16 cellular contexts compared by ENCODE assay signal in the genomic region with DNA sequence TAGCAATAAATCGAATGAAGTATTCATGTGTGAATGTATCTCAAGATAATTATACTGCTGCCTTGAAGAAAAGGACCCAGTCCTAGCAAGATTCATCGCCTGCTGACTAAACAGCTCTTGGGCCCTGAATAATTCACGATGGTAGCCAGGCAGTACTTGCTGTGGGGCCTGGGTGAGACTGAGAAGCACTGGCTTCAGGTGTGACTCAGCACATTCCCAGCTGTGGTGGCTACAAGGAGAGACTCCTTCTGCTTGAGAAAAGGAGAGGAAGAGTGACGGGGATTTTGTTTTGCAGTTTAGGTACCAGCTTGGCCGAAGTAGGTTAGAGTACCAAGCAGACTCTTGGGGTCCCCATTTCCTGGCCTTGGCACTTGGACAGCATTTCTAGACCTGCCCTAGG. TPM values are rescaled to one million over a fixed set of nuclear protein-coding genes. Genes with fewer than 3 reads are reported as not detected.
A peak's percentile ranks its signal among the peaks of the same experiment; 100 is the strongest.
DNase-seq lines count a peak whose midpoint lies in the region; ATAC-seq and TF ChIP-seq lines count a peak whose summit lies in the region.
"Had no signal": no experiment of that assay in that cellular context is flagged by ENCODE, and none has a peak within 500 bp of the region (broad histone marks: within the 10 kb centered on the region; RNA-seq: fewer than 3 reads in every experiment).

No MANE protein-coding gene starts in this region.

- H3K27ac Mint-ChIP-seq in effector memory CD8-positive, alpha-beta T cell, result no peak overlapping the region
- H3K27ac Mint-ChIP-seq: activated B cell treated with CpG ODN at 0.5 μM for 24 hours; activated T-cell treated with anti-CD3 and anti-CD28 coated beads, Interleukin-2, amount 50 U/mL, for 24 hours; naive B cell had no signal

- no peak for TF ChIP-seq CTCF in RWPE2 (IDR thresholded peaks at IDR 0.05; ENCODE audit: poor library complexity, severe bottlenecking)
- TF ChIP-seq CTCF in fibroblast of the aortic adventitia (IDR thresholded peaks at IDR 0.05; ENCODE audit: insufficient read depth, low read length), result no peak

- H3K36me3 ChIP-seq in RWPE2 (ENCODE audit: low read depth), result no peaks in the 10 kb centered on the region
- H3K36me3 ChIP-seq: transverse colon had no signal

- H3K27ac ChIP-seq in RWPE2 (ENCODE audit: poor library complexity, severe bottlenecking), result no peak overlapping the region
- H3K27ac ChIP-seq: 22Rv1, transverse colon had no signal

- no peak overlapping the region for H3K4me3 Mint-ChIP-seq in effector memory CD8-positive, alpha-beta T cell
- H3K4me3 Mint-ChIP-seq: activated B cell treated with CpG ODN at 0.5 μM for 24 hours; activated T-cell treated with anti-CD3 and anti-CD28 coated beads, Interleukin-2, amount 50 U/mL, for 24 hours; naive B cell had no signal

- H3K36me3 Mint-ChIP-seq in effector memory CD8-positive, alpha-beta T cell (ENCODE audit: insufficient read depth), result no peaks in the 10 kb centered on the region
- H3K36me3 Mint-ChIP-seq: naive B cell had no signal

- DNase-seq in DMS 273 (lab: John Stamatoyannopoulos, UW; ENCODE audit: unreplicated experiment) (peak; percentile 6), DMS 273 treated with DMSO at 0.1 percent for 48 hours (lab: John Stamatoyannopoulos, UW) (no peak), RWPE2 (ENCODE audit: low spot score) (no peak), fibroblast of the aortic adventitia (ENCODE audit: low read depth) (peak; percentile 22), skeletal muscle cell (ENCODE audit: low read depth) (peak; percentile 12)
- DNase-seq in effector memory CD8-positive, alpha-beta T cell, result no peak
- no peak for DNase-seq in effector CD4-positive, alpha-beta T cell
- DNase-seq: activated B cell treated with CpG ODN at 0.5 μM for 24 hours; activated T-cell treated with anti-CD3 and anti-CD28 coated beads, Interleukin-2, amount 50 U/mL, for 24 hours; Calu3; naive B cell; NCI-H524 treated with DMSO at 0.1 percent for 48 hours; transverse colon had no signal

- H3K4me3 ChIP-seq in RWPE2 (ENCODE audit: severe bottlenecking) (no peak overlapping the region), fibroblast of the aortic adventitia (ENCODE audit: low read depth, low read length) (no peak overlapping the region), skeletal muscle cell (ENCODE audit: low read depth, low read length) (no peak overlapping the region)
- H3K4me3 ChIP-seq: transverse colon had no signal

- no peaks in the 10 kb centered on the region for H3K4me1 ChIP-seq in RWPE2 (ENCODE audit: insufficient read depth, poor library complexity, severe bottlenecking)
- H3K4me1 ChIP-seq: transverse colon had no signal

- H3K9me3 ChIP-seq in RWPE2 (ENCODE audit: severe bottlenecking), result no peaks in the 10 kb centered on the region
- H3K9me3 ChIP-seq: transverse colon had no signal

- peaks cover 2% of the 10 kb centered on the region for H3K27me3 ChIP-seq in RWPE2 (ENCODE audit: insufficient read depth, poor library complexity, severe bottlenecking)
- H3K27me3 ChIP-seq: transverse colon had no signal

- H3K27me3 Mint-ChIP-seq in effector memory CD8-positive, alpha-beta T cell, result peaks cover 17 to 26% of the 10 kb centered on the region in 2 donors
- H3K27me3 Mint-ChIP-seq: activated B cell treated with CpG ODN at 0.5 μM for 24 hours had no signal

- H3K4me1 Mint-ChIP-seq in effector memory CD8-positive, alpha-beta T cell (ENCODE audit: low read depth in 2 of 2), result no peaks in the 10 kb centered on the region

- no peaks in the 10 kb centered on the region for H3K9me3 Mint-ChIP-seq in effector memory CD8-positive, alpha-beta T cell
- H3K9me3 Mint-ChIP-seq: activated B cell treated with CpG ODN at 0.5 μM for 24 hours, naive B cell had no signal

- ATAC-seq in RWPE2 (ENCODE audit: low read depth) (peak; percentile 46; the same call in 1 of the 3 replicates), GM21529 (IDR thresholded peaks at IDR 0.05; ENCODE audit: unreplicated experiment) (no peak)
- no peak for ATAC-seq in effector memory CD8-positive, alpha-beta T cell (replicated peaks)

RNA-seq across cellular contexts. Expression of a gene that starts 47.6 kb away (rescaled TPM):
- total RNA-seq in fibroblast of the aortic adventitia (ENCODE audit: low replicate concordance), result not detected in 2 replicates
- total RNA-seq: activated B cell treated with CpG ODN at 0.5 μM for 24 hours, Calu3, SK-MEL-5, transverse colon had no signal

Comparison
In these comparisons a context has a peak if more than half of its experiments do, and no peak if none do; other contexts are left out.
1. DNase-seq: peak in DMS 273 (single experiment), fibroblast of the aortic adventitia (single experiment) and skeletal muscle cell (single experiment); none in DMS 273 treated with DMSO at 0.1 percent for 48 hours (single experiment), RWPE2 (single experiment), effector memory CD8-positive, alpha-beta T cell (0 of 3) and effector CD4-positive, alpha-beta T cell (single experiment).